Comparison of ENCODE assay signal across 20 cellular contexts in genomic region chr6:90676516-90676915, GRCh38.
"Had no signal": no experiment of that assay in that cellular context is flagged by ENCODE, and none has a peak within 500 bp of the region (broad histone marks: within the 10 kb centered on the region; RNA-seq: fewer than 3 reads in every experiment).

No MANE protein-coding gene starts in this region.

- H3K4me1 Mint-ChIP-seq: activated CD8-positive, alpha-beta memory T cell treated with anti-CD3 and anti-CD28 coated beads, Interleukin-2, amount 10 ng/mL, durations not matched to agents 7 days and 5 days; immature natural killer cell; nephron progenitor cell; stimulated activated naive B cell treated with anti-CD40 and anti-IgM and Interleukin-4, amounts not matched to agents 10 μg/mL and 1 μg/mL and 100 μg/mL, for 72 hours had no signal

- H3K4me3 Mint-ChIP-seq: activated CD8-positive, alpha-beta memory T cell treated with anti-CD3 and anti-CD28 coated beads, Interleukin-2, amount 10 ng/mL, durations not matched to agents 7 days and 5 days; immature natural killer cell; nephron progenitor cell; stimulated activated naive B cell treated with anti-CD40 and anti-IgM and Interleukin-4, amounts not matched to agents 10 μg/mL and 1 μg/mL and 100 μg/mL, for 72 hours had no signal

- DNase-seq: activated CD4-positive, alpha-beta T cell treated with anti-CD3 and anti-CD28 coated beads, Interleukin-2, amount 50 U/mL, for 4 hours; activated CD8-positive, alpha-beta memory T cell treated with anti-CD3 and anti-CD28 coated beads, Interleukin-2, amount 10 ng/mL, durations not matched to agents 7 days and 5 days; activated effector memory CD4-positive, alpha-beta T cell treated with Interleukin-2 at 50 U/mL for 16 hours; activated naive CD4-positive, alpha-beta T cell treated with anti-CD3 and anti-CD28 coated beads, Interleukin-2, amount 50 U/mL, for 16 hours; activated T-cell treated with anti-CD3 and anti-CD28 coated beads, Interleukin-2, amount 50 U/mL, for 1 hour; adrenal gland; colonic mucosa; immature natural killer cell; nephron progenitor cell; right cardiac atrium; stimulated activated CD4-positive, alpha-beta T cell treated with anti-CD3 and anti-CD28 coated beads, Interleukin-15, amount 100 ng/mL, for 24 hours; stimulated activated CD4-positive, alpha-beta T cell treated with anti-CD3 and anti-CD28 coated beads, Interleukin-4, amount 100 ng/mL, for 1 hour; stimulated activated naive B cell treated with anti-CD40 and anti-IgM and Interleukin-4, amounts not matched to agents 10 μg/mL and 1 μg/mL and 100 μg/mL, for 72 hours; T-helper 9 cell; thyroid gland; uterus had no signal

- H3K36me3 ChIP-seq: adrenal gland, colonic mucosa, thyroid gland, uterus had no signal

- H3K27me3 ChIP-seq: adrenal gland, colonic mucosa, thyroid gland, uterus had no signal

- H3K9me3 ChIP-seq: adrenal gland, colonic mucosa, thyroid gland, uterus had no signal

- ATAC-seq: activated CD4-positive, CD25-positive, alpha-beta regulatory T cell treated with anti-CD3 and anti-CD28 coated beads, Interleukin-2, amount 50 U/mL, for 24 hours; activated CD8-positive, alpha-beta memory T cell treated with anti-CD3 and anti-CD28 coated beads, Interleukin-2, amount 10 ng/mL, durations not matched to agents 7 days and 5 days; esophagus mucosa; right cardiac atrium; stimulated activated naive B cell treated with anti-CD40 and anti-IgM and Interleukin-4, amounts not matched to agents 10 μg/mL and 1 μg/mL and 100 μg/mL, for 72 hours had no signal

- H3K27ac Mint-ChIP-seq: activated CD8-positive, alpha-beta memory T cell treated with anti-CD3 and anti-CD28 coated beads, Interleukin-2, amount 10 ng/mL, durations not matched to agents 7 days and 5 days; immature natural killer cell; nephron progenitor cell; progenitor cell of endocrine pancreas; stimulated activated naive B cell treated with anti-CD40 and anti-IgM and Interleukin-4, amounts not matched to agents 10 μg/mL and 1 μg/mL and 100 μg/mL, for 72 hours had no signal

- H3K4me1 ChIP-seq: adrenal gland, colonic mucosa, thyroid gland, uterus had no signal

- H3K27ac ChIP-seq: adrenal gland, colonic mucosa, skin epidermis, thyroid gland, uterus had no signal

- H3K9me3 Mint-ChIP-seq: immature natural killer cell; nephron progenitor cell; stimulated activated naive B cell treated with anti-CD40 and anti-IgM and Interleukin-4, amounts not matched to agents 10 μg/mL and 1 μg/mL and 100 μg/mL, for 72 hours had no signal

- H3K4me3 ChIP-seq: adrenal gland, colonic mucosa, skin epidermis, thyroid gland, uterus had no signal

- H3K36me3 Mint-ChIP-seq: activated CD8-positive, alpha-beta memory T cell treated with anti-CD3 and anti-CD28 coated beads, Interleukin-2, amount 10 ng/mL, durations not matched to agents 7 days and 5 days; immature natural killer cell; stimulated activated naive B cell treated with anti-CD40 and anti-IgM and Interleukin-4, amounts not matched to agents 10 μg/mL and 1 μg/mL and 100 μg/mL, for 72 hours had no signal
